8 cellular contexts compared by ENCODE assay signal in the genomic region with DNA sequence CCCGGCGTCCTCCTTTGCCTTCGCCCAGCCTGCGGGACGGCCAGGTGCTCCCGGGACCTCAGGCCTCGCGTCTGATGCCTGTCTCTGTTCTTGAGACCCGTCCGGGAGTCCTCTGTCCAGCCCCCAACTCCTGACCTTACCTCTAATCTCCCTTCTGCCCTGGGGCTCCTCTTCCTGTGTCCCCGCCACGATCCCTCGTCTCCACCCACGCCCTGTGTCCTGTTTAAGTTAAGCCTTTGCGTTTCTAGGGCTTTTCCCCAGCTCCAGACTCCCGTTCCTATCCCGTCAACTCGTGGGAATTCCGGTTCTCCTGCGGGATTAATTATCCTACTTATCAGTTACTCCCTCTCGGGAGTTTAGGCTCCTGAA. TPM values are rescaled to one million over a fixed set of nuclear protein-coding genes. Genes with fewer than 3 reads are reported as not detected.
DNase-seq lines count a peak whose midpoint lies in the region; ATAC-seq and TF ChIP-seq lines count a peak whose summit lies in the region.

No MANE protein-coding gene starts in this region.

- H3K4me3 ChIP-seq in Panc1 (ENCODE audit: low read depth in 2 of 2, low read length in 2 of 2) (peak overlapping the region; percentile 85 to 97), epithelial cell of proximal tubule (ENCODE audit: low read depth, low read length) (peak overlapping the region; percentile 80), psoas muscle (peak overlapping the region; percentile 80)

- in situ Hi-C loops in Panc1 (cut with HindIII; ENCODE audit: low pct_unique_long_range_greater_than_20kb, low sequenced_read_pairs) = no loop called here

- TF ChIP-seq CTCF in Panc1 (IDR thresholded peaks at IDR 0.05) (no peak), epithelial cell of proximal tubule (conservative IDR thresholded peaks at IDR 0.05; ENCODE audit: low read depth, low read length) (no peak), psoas muscle (IDR thresholded peaks at IDR 0.05) (no peak)

- ATAC-seq in GM18907 (IDR thresholded peaks at IDR 0.05; ENCODE audit: unreplicated experiment) (peak; percentile 3), Panc1 (no peak), psoas muscle (no peak), HG03139 (IDR thresholded peaks at IDR 0.05; ENCODE audit: unreplicated experiment) (no peak)

- H3K27ac ChIP-seq in Panc1 (ENCODE audit: low read length) = peak overlapping the region; percentile 96
- H3K27ac ChIP-seq in psoas muscle = peak overlapping the region; percentile 94

- H3K27me3 ChIP-seq in Panc1 (ENCODE audit: control insufficient read depth, insufficient read depth, low read length) = no peaks in the 10 kb centered on the region
- no peaks in the 10 kb centered on the region for H3K27me3 ChIP-seq in psoas muscle (ENCODE audit: insufficient read depth in 3 of 3, low read length in 2 of 3)

- peaks cover 32% of the 10 kb centered on the region for H3K36me3 ChIP-seq in Panc1 (ENCODE audit: control insufficient read depth, insufficient read depth, low read length)
- peaks cover 8 to 58% of the 10 kb centered on the region in 2 donors for H3K36me3 ChIP-seq in psoas muscle (ENCODE audit: insufficient read depth in 1 of 2, low read depth in 1 of 2)

- 0 to 1% (median 1%) methylated on average over 21 of the region's 21 CpGs for WGBS in psoas muscle, 3 donors

- intact Hi-C loops in Panc1 (cut with micrococcal nuclease; ENCODE audit: unreplicated experiment) = no loop called here
- intact Hi-C loops in psoas muscle (cut with DNase I) = loop anchor here in 1 of 2 donors (1.0 kb wide), 1 partner anchor 14 kb away; the partner anchor contains the start of gene LENG9

- POLR2A ChIA-PET in Panc1 (lab: Charles Lee) = interaction anchor here (2.1 kb wide), 1 partner anchor 13 kb away, joined by 11 read pairs; no protein-coding TSS in a partner anchor

- CTCF ChIA-PET in Panc1 (lab: Charles Lee) = no interaction called here

- DNase-seq in Panc1 (ENCODE audit: low read depth, low spot score) = no peak
- no peak for DNase-seq in epithelial cell of proximal tubule (ENCODE audit: low read depth)
- no peak for DNase-seq in psoas muscle
- DNase-seq in activated effector memory CD4-positive, alpha-beta T cell treated with Interleukin-2 at 50 U/mL for 16 hours = no peak
- no peak for DNase-seq in MV-4-11 (lab: John Stamatoyannopoulos, UW)
- no peak for DNase-seq in stimulated activated CD4-positive, alpha-beta T cell treated with anti-CD3 and anti-CD28 coated beads, Interleukin-4, amount 100 ng/mL, for 4 hours

- H3K9me3 ChIP-seq in Panc1 (ENCODE audit: control insufficient read depth, insufficient read depth, low read depth, low read length) (no peaks in the 10 kb centered on the region), psoas muscle (no peaks in the 10 kb centered on the region)

- BruUV-seq in Panc1 (replicated peaks; lab: Mats Ljungman, UMichigan) = no TSS peak

- peaks cover 20% of the 10 kb centered on the region for H3K4me1 ChIP-seq in Panc1 (ENCODE audit: control insufficient read depth, insufficient read depth, low read length)
- peaks cover 25% of the 10 kb centered on the region for H3K4me1 ChIP-seq in psoas muscle

RNA-seq across cellular contexts. Expression of gene LENG8, which starts 0.7 kb away (rescaled TPM):
- total RNA-seq in Panc1 (2021; ENCODE audit: unreplicated experiment) (268 TPM), epithelial cell of proximal tubule (32.5 and 39.1 TPM in 2 replicates), psoas muscle (10 to 100 TPM; 28.2 to 60.2 (median 41.8) TPM)
- polyA plus RNA-seq in Panc1 (2012; ENCODE audit: insufficient read length) = 274 TPM
- 10 to 100 TPM; 21.7 to 28.6 (median 27.2) TPM for polyA plus RNA-seq in psoas muscle

RNA-seq across cellular contexts. Expression of gene LENG9, which starts 13.9 kb away (rescaled TPM):
- total RNA-seq in Panc1 (2021; ENCODE audit: unreplicated experiment) (5.1 TPM), epithelial cell of proximal tubule (2.7 and 4.1 TPM in 2 replicates), psoas muscle (1 to 10 TPM; 2.0 to 3.7 (median 2.7) TPM)
- polyA plus RNA-seq in Panc1 (2012; ENCODE audit: insufficient read length) = 10.9 TPM
- polyA plus RNA-seq in psoas muscle = 1 to 10 TPM; 1.7 to 3.9 (median 3.7) TPM

RNA-seq across cellular contexts. Expression of gene CDC42EP5, which starts 23.4 kb away (rescaled TPM):
- total RNA-seq in Panc1 (2021; ENCODE audit: unreplicated experiment) (7.1 TPM), epithelial cell of proximal tubule (5.1 and 33.7 TPM in 2 replicates), psoas muscle (1 to 10 TPM; 5.0 to 7.4 (median 6.0) TPM)
- polyA plus RNA-seq in Panc1 (2012; ENCODE audit: insufficient read length) = 15.4 TPM
- polyA plus RNA-seq in psoas muscle = 1 to 10 TPM; 1.1 to 4.1 (median 3.1) TPM

RNA-seq across cellular contexts. Expression of gene TTYH1, which starts 34.4 kb away (rescaled TPM):
- total RNA-seq in Panc1 (2021; ENCODE audit: unreplicated experiment) (0.62 TPM), epithelial cell of proximal tubule (3.6 TPM in 1 of 2 replicates, not detected in the other), psoas muscle (1 to 10 TPM in 1 of 4 donors, under 1 TPM in 2, not detected in 1; 0.34 to 1.9 (median 0.67) TPM)
- 1.4 TPM for polyA plus RNA-seq in Panc1 (2012; ENCODE audit: insufficient read length)
- polyA plus RNA-seq in psoas muscle = under 1 TPM; 0.38 to 0.63 (median 0.40) TPM

RNA-seq across cellular contexts. Expression of gene LAIR2, which starts 52.9 kb away (rescaled TPM):
- total RNA-seq in Panc1 (2021; ENCODE audit: unreplicated experiment) = not detected
- polyA plus RNA-seq in Panc1 (2012; ENCODE audit: insufficient read length) = not detected
- not detected in 2 replicates for total RNA-seq in epithelial cell of proximal tubule
- total RNA-seq in psoas muscle = not detected
- polyA plus RNA-seq in psoas muscle = not detected
